1 cellular context compared by ENCODE assay signal in the genomic region with DNA sequence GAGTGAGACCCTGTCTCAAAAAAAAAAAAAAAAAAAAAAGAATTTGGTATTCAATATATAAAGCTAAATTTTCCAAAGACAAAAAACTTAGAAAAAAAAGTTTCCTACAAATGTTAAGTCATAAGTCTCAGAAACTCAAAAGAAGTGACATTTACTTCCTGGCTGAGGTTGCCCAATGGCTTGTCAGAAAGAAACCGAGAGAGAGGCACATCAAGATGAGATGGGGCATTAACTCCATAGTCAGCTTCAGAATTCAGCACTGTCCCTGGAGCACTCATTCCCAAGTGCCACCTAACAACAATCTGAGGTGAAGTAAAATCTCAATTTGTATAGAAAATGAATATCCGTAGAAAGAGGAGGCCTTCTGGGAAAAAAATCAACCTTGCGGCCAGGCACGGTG.
TF ChIP-seq lines count a peak whose summit lies in the region.

No MANE protein-coding gene starts in this region.

TF ChIP-seq in HepG2, 621 proteins besides CTCF, POLR2A, EP300 and RAD21:
- TF ChIP-seq ZNF160 (CRISPR knock-in tag; IDR thresholded peaks at IDR 0.05) = no peak
- no peak for TF ChIP-seq ZNF451 (CRISPR knock-in tag; IDR thresholded peaks at IDR 0.05)
- no peak for TF ChIP-seq ZNF274 (CRISPR knock-in tag; IDR thresholded peaks at IDR 0.05)
- TF ChIP-seq SMYD3 (CRISPR knock-in tag; IDR thresholded peaks at IDR 0.05) = no peak
- no peak for TF ChIP-seq ZNF672 (CRISPR knock-in tag; IDR thresholded peaks at IDR 0.05)
- TF ChIP-seq ELF3 (CRISPR knock-in tag; IDR thresholded peaks at IDR 0.05) = no peak
- TF ChIP-seq, protein P1, sequence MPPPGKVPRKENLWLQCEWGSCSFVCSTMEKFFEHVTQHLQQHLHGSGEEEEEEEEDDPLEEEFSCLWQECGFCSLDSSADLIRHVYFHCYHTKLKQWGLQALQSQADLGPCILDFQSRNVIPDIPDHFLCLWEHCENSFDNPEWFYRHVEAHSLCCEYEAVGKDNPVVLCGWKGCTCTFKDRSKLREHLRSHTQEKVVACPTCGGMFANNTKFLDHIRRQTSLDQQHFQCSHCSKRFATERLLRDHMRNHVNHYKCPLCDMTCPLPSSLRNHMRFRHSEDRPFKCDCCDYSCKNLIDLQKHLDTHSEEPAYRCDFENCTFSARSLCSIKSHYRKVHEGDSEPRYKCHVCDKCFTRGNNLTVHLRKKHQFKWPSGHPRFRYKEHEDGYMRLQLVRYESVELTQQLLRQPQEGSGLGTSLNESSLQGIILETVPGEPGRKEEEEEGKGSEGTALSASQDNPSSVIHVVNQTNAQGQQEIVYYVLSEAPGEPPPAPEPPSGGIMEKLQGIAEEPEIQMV (CRISPR knock-in tag; IDR thresholded peaks at IDR 0.05; ENCODE audit: low read depth) = no peak
- TF ChIP-seq ZFP62 (CRISPR knock-in tag; IDR thresholded peaks at IDR 0.05) = no peak
- TF ChIP-seq SRSF4 (IDR thresholded peaks at IDR 0.05; ENCODE audit: low read depth, low read length, poor library complexity, severe bottlenecking) = no peak
- TF ChIP-seq, protein P2, sequence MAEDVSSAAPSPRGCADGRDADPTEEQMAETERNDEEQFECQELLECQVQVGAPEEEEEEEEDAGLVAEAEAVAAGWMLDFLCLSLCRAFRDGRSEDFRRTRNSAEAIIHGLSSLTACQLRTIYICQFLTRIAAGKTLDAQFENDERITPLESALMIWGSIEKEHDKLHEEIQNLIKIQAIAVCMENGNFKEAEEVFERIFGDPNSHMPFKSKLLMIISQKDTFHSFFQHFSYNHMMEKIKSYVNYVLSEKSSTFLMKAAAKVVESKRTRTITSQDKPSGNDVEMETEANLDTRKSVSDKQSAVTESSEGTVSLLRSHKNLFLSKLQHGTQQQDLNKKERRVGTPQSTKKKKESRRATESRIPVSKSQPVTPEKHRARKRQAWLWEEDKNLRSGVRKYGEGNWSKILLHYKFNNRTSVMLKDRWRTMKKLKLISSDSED (CRISPR knock-in tag; IDR thresholded peaks at IDR 0.05) = no peak
